In the genomic region with DNA sequence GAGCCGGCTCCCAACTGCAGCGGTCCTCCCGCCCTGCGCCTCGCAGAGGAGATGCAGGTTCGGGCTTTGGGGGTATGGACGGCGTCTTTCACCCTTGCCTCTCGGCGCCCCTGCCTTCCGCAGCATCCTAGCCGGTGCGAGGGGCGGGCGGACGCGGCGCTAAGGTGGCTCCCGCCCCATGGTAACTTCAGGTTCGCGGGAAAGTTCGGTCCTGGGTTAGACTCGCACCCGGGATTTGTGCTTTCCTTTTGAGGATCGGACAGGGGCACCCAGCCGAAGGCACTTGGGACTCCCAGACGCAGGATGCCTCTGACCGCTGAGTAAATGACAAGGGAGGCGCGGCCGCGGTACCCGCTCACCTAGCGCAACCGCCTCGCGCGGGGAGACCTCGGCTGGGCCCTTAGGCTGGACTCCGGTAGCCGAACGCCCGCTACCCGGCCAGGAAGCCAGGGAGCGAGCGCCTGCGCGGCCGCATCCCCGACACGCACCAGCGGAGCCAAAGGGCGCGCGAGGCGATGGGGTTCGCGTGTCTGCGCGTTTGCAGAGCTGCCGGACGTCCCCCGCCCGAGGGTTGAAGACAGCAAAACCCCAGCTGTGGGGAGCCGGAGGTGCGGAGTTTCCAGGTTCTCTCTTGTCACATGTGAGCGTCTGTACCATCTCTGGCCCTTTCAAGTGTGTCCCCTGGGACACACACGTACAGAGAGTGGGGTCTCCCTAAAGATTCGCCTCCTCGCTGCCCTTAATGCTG, we compare ENCODE assay signal across 2 cellular contexts.
A peak's percentile ranks its signal among the peaks of the same experiment; 100 is the strongest.
TF ChIP-seq lines count a peak whose summit lies in the region.

No MANE protein-coding gene starts in this region.

TF ChIP-seq in GM12878, 131 proteins besides CTCF, POLR2A, EP300 and RAD21:
- TF ChIP-seq CEBPB (IDR thresholded peaks at IDR 0.05; ENCODE audit: borderline replicate concordance in 1 of 2, low read depth in 2 of 2, low read length in 2 of 2) (no peak), SUZ12 (IDR thresholded peaks at IDR 0.05; ENCODE audit: unreplicated experiment) (peak; percentile 89), SPI1 (IDR thresholded peaks at IDR 0.05; ENCODE audit: borderline replicate concordance, insufficient read depth, low read depth, low read length) (no peak), NRF1 (conservative IDR thresholded peaks at IDR 0.05; ENCODE audit: low read depth, low read length) (no peak), KAT2A (conservative IDR thresholded peaks at IDR 0.05; ENCODE audit: control insufficient read depth, low read depth, low read length) (no peak), HDAC6 (IDR thresholded peaks at IDR 0.05; ENCODE audit: unreplicated experiment) (peak; percentile 66)
- TF ChIP-seq, protein P1, sequence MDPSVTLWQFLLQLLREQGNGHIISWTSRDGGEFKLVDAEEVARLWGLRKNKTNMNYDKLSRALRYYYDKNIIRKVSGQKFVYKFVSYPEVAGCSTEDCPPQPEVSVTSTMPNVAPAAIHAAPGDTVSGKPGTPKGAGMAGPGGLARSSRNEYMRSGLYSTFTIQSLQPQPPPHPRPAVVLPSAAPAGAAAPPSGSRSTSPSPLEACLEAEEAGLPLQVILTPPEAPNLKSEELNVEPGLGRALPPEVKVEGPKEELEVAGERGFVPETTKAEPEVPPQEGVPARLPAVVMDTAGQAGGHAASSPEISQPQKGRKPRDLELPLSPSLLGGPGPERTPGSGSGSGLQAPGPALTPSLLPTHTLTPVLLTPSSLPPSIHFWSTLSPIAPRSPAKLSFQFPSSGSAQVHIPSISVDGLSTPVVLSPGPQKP (IDR thresholded peaks at IDR 0.05; ENCODE audit: low read depth, low read length) = no peak
- TF ChIP-seq, protein P2, sequence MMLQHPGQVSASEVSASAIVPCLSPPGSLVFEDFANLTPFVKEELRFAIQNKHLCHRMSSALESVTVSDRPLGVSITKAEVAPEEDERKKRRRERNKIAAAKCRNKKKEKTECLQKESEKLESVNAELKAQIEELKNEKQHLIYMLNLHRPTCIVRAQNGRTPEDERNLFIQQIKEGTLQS (IDR thresholded peaks at IDR 0.05; ENCODE audit: borderline replicate concordance, extremely low read depth, low read depth, low read length) = no peak
- TF ChIP-seq, protein P3, sequence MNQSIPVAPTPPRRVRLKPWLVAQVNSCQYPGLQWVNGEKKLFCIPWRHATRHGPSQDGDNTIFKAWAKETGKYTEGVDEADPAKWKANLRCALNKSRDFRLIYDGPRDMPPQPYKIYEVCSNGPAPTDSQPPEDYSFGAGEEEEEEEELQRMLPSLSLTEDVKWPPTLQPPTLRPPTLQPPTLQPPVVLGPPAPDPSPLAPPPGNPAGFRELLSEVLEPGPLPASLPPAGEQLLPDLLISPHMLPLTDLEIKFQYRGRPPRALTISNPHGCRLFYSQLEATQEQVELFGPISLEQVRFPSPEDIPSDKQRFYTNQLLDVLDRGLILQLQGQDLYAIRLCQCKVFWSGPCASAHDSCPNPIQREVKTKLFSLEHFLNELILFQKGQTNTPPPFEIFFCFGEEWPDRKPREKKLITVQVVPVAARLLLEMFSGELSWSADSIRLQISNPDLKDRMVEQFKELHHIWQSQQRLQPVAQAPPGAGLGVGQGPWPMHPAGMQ (IDR thresholded peaks at IDR 0.05; ENCODE audit: borderline replicate concordance) = no peak
- TF ChIP-seq, protein P4, sequence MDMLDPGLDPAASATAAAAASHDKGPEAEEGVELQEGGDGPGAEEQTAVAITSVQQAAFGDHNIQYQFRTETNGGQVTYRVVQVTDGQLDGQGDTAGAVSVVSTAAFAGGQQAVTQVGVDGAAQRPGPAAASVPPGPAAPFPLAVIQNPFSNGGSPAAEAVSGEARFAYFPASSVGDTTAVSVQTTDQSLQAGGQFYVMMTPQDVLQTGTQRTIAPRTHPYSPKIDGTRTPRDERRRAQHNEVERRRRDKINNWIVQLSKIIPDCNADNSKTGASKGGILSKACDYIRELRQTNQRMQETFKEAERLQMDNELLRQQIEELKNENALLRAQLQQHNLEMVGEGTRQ (IDR thresholded peaks at IDR 0.05; ENCODE audit: borderline replicate concordance, low read depth, low read length) = no peak
- TF ChIP-seq, protein P5, sequence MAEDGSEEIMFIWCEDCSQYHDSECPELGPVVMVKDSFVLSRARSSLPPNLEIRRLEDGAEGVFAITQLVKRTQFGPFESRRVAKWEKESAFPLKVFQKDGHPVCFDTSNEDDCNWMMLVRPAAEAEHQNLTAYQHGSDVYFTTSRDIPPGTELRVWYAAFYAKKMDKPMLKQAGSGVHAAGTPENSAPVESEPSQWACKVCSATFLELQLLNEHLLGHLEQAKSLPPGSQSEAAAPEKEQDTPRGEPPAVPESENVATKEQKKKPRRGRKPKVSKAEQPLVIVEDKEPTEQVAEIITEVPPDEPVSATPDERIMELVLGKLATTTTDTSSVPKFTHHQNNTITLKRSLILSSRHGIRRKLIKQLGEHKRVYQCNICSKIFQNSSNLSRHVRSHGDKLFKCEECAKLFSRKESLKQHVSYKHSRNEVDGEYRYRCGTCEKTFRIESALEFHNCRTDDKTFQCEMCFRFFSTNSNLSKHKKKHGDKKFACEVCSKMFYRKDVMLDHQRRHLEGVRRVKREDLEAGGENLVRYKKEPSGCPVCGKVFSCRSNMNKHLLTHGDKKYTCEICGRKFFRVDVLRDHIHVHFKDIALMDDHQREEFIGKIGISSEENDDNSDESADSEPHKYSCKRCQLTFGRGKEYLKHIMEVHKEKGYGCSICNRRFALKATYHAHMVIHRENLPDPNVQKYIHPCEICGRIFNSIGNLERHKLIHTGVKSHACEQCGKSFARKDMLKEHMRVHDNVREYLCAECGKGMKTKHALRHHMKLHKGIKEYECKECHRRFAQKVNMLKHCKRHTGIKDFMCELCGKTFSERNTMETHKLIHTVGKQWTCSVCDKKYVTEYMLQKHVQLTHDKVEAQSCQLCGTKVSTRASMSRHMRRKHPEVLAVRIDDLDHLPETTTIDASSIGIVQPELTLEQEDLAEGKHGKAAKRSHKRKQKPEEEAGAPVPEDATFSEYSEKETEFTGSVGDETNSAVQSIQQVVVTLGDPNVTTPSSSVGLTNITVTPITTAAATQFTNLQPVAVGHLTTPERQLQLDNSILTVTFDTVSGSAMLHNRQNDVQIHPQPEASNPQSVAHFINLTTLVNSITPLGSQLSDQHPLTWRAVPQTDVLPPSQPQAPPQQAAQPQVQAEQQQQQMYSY (CRISPR knock-in tag; IDR thresholded peaks at IDR 0.05) = no peak
TF ChIP-seq in GM12878: peak in this region for 2.

TF ChIP-seq in HepG2, 621 proteins besides CTCF, POLR2A, EP300 and RAD21:
- TF ChIP-seq TP53 (CRISPR knock-in tag; conservative IDR thresholded peaks at IDR 0.05) (no peak), MTF2 (CRISPR knock-in tag; IDR thresholded peaks at IDR 0.05; ENCODE audit: borderline replicate concordance) (peak; percentile 92), SMARCC2 (IDR thresholded peaks at IDR 0.05) (no peak), EZH2 (conservative IDR thresholded peaks at IDR 0.05; ENCODE audit: low read depth, low read length) (peak; percentile 97; the same call in 1 of the 2 replicates)
- TF ChIP-seq, protein P6, sequence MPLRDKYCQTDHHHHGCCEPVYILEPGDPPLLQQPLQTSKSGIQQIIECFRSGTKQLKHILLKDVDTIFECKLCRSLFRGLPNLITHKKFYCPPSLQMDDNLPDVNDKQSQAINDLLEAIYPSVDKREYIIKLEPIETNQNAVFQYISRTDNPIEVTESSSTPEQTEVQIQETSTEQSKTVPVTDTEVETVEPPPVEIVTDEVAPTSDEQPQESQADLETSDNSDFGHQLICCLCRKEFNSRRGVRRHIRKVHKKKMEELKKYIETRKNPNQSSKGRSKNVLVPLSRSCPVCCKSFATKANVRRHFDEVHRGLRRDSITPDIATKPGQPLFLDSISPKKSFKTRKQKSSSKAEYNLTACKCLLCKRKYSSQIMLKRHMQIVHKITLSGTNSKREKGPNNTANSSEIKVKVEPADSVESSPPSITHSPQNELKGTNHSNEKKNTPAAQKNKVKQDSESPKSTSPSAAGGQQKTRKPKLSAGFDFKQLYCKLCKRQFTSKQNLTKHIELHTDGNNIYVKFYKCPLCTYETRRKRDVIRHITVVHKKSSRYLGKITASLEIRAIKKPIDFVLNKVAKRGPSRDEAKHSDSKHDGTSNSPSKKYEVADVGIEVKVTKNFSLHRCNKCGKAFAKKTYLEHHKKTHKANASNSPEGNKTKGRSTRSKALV (CRISPR knock-in tag; IDR thresholded peaks at IDR 0.05) = peak; percentile 27; the same call in 1 of the 2 replicates
